ENCODE assay signal across 21 cellular contexts in genomic region chr20:50526403-50526989, GRCh38. TPM values are rescaled to one million over a fixed set of nuclear protein-coding genes. Genes with fewer than 3 reads are reported as not detected.
DNase-seq lines count a peak whose midpoint lies in the region; ATAC-seq and TF ChIP-seq lines count a peak whose summit lies in the region.
"Had no signal": no experiment of that assay in that cellular context is flagged by ENCODE, and none has a peak within 500 bp of the region (broad histone marks: within the 10 kb centered on the region; RNA-seq: fewer than 3 reads in every experiment).

No MANE protein-coding gene starts in this region.

- no peak for TF ChIP-seq EP300 in transverse colon (IDR thresholded peaks at IDR 0.05; ENCODE audit: low read depth)

- H3K4me3 ChIP-seq in lower lobe of right lung (no peak overlapping the region), transverse colon (no peak overlapping the region)
- H3K4me3 ChIP-seq: coronary artery, Peyer's patch, thyroid gland had no signal

- TF ChIP-seq CTCF in lower lobe of right lung (IDR thresholded peaks at IDR 0.05) (no peak), transverse colon (IDR thresholded peaks at IDR 0.05) (no peak)

- H3K27ac ChIP-seq in lower lobe of right lung, result peak overlapping the region; percentile 4
- H3K27ac ChIP-seq in transverse colon, result peak overlapping the region; percentile 54 to 76 (median 67)
- H3K27ac ChIP-seq: brain microvascular endothelial cell, C4-2B, coronary artery, epithelial cell of prostate, thyroid gland had no signal

- 40 to 48% methylated on average over 3 of the region's 3 CpGs for WGBS in transverse colon (ENCODE audit: low coverage in 1 of 2), 2 donors

- no peak for TF ChIP-seq POLR2A in transverse colon (IDR thresholded peaks at IDR 0.05)

- intact Hi-C loops in lower lobe of right lung (cut with DNase I), result no loop called here
- intact Hi-C loops in transverse colon (cut with DNase I; ENCODE audit: low total_unique reads), result no loop called here

- POLR2A ChIA-PET in HEK293T (lab: Yijun Ruan, JAX), result interaction anchor here (1.2 to 1.3 kb wide), 3 partner anchors 11 to 16 kb away, joined by 3 read pairs; partner anchors contain the start of gene PTPN1

- no peaks in the 10 kb centered on the region for H3K27me3 ChIP-seq in lower lobe of right lung (ENCODE audit: low read depth)
- H3K27me3 ChIP-seq in transverse colon, result no peaks in the 10 kb centered on the region
- H3K27me3 ChIP-seq: brain microvascular endothelial cell, Peyer's patch, thyroid gland had no signal

- H3K4me1 ChIP-seq in lower lobe of right lung (peaks cover 87% of the 10 kb centered on the region), transverse colon (peaks cover 57 to 81% (median 63%) of the 10 kb centered on the region in 4 donors)

- no peaks in the 10 kb centered on the region for H3K36me3 ChIP-seq in lower lobe of right lung
- no peaks in the 10 kb centered on the region for H3K36me3 ChIP-seq in transverse colon
- H3K36me3 ChIP-seq: Peyer's patch, thyroid gland had no signal

- CTCF ChIA-PET in HEK293T (lab: Yijun Ruan, JAX), result interaction anchor here (0.9 kb wide), 2 partner anchors 11 to 243 kb away, joined by 3 to 4 read pairs; no protein-coding TSS in a partner anchor

- in situ Hi-C loops in transverse colon (cut with MboI; ENCODE audit: low pct_ligation_motif_present in 1 of 4, low pct_unique_long_range_greater_than_20kb in 1 of 4, low sequenced_read_pairs in 3 of 4), result no loop called here

- peak in 1 of 2 donors; percentile 31 for ATAC-seq in lower lobe of right lung
- ATAC-seq: naive thymus-derived CD8-positive, alpha-beta T cell; stimulated activated memory B cell treated with anti-CD40 and anti-IgM and Interleukin-4, amounts not matched to agents 10 μg/mL and 1 μg/mL and 100 μg/mL, for 72 hours had no signal

- DNase-seq in NCI-H82 (lab: John Stamatoyannopoulos, UW), result peak; percentile 42
- no peak for DNase-seq in NCI-H82 treated with DMSO at 0.1 percent for 48 hours (lab: John Stamatoyannopoulos, UW; ENCODE audit: unreplicated experiment)
- DNase-seq in dermis microvascular lymphatic vessel endothelial cell (ENCODE audit: low read depth in 2 of 2), result peak; percentile 28 to 41
- DNase-seq in lower lobe of right lung, result no peak
- DNase-seq in transverse colon, result no peak
- DNase-seq in HEK293T (ENCODE audit: extremely low spot score), result no peak
- no peak for DNase-seq in stimulated activated CD4-positive, alpha-beta T cell treated with anti-CD3 and anti-CD28 coated beads, Interleukin-2, amount 100 ng/mL, for 24 hours
- DNase-seq in COLO829 (ENCODE audit: low spot score), result no peak
- DNase-seq: activated CD4-positive, alpha-beta memory T cell treated with anti-CD3 and anti-CD28 coated beads, Interleukin-2, amount 10 ng/mL, durations not matched to agents 7 days and 5 days; activated T-cell treated with anti-CD3 and anti-CD28 coated beads, Interleukin-2, amount 50 U/mL, for 24 hours; brain microvascular endothelial cell; GF-D8; naive thymus-derived CD8-positive, alpha-beta T cell; NCI-H1105; NCI-H69; Peyer's patch; thyroid gland had no signal

- H3K9me3 ChIP-seq in lower lobe of right lung (no peaks in the 10 kb centered on the region), transverse colon (no peaks in the 10 kb centered on the region)
- H3K9me3 ChIP-seq: Peyer's patch, thyroid gland had no signal

TF ChIP-seq in HEK293T, 16 proteins besides CTCF, POLR2A, EP300 and RAD21:
- TF ChIP-seq LEF1 (IDR thresholded peaks at IDR 0.05; ENCODE audit: borderline replicate concordance), result no peak
- TF ChIP-seq HDGF (IDR thresholded peaks at IDR 0.05; ENCODE audit: borderline replicate concordance), result no peak
- TF ChIP-seq FOXM1 (IDR thresholded peaks at IDR 0.05; ENCODE audit: borderline replicate concordance), result no peak
- no peak for TF ChIP-seq FOXA1 (IDR thresholded peaks at IDR 0.05)
- no peak for TF ChIP-seq ELF4 (IDR thresholded peaks at IDR 0.05)
- no peak for TF ChIP-seq PKNOX1 (IDR thresholded peaks at IDR 0.05)
- no peak for TF ChIP-seq NFRKB (IDR thresholded peaks at IDR 0.05)
- TF ChIP-seq BHLHE40 (IDR thresholded peaks at IDR 0.05; ENCODE audit: borderline replicate concordance), result no peak
- no peak for TF ChIP-seq CTBP1 (IDR thresholded peaks at IDR 0.05; ENCODE audit: borderline replicate concordance)

RNA-seq across cellular contexts. Expression of gene PTPN1, which starts 16.3 kb away (rescaled TPM):
- total RNA-seq in dermis microvascular lymphatic vessel endothelial cell (25.5 and 29.6 TPM in 2 replicates), lower lobe of right lung (78.2 TPM), transverse colon (10 to 100 TPM; 19.3 to 34.8 (median 28.8) TPM)

Comparison
In these comparisons a context has a peak if more than half of its experiments do, and no peak if none do; other contexts are left out.
1. DNase-seq: peak in NCI-H82 (single experiment) and dermis microvascular lymphatic vessel endothelial cell (2 of 2); none in NCI-H82 treated with DMSO at 0.1 percent for 48 hours (single experiment), lower lobe of right lung (single experiment), transverse colon (single experiment), HEK293T (single experiment), stimulated activated CD4-positive, alpha-beta T cell treated with anti-CD3 and anti-CD28 coated beads, Interleukin-2, amount 100 ng/mL, for 24 hours (0 of 2) and COLO829 (single experiment).